ENCODE assay signal across 11 cellular contexts in the genomic region with DNA sequence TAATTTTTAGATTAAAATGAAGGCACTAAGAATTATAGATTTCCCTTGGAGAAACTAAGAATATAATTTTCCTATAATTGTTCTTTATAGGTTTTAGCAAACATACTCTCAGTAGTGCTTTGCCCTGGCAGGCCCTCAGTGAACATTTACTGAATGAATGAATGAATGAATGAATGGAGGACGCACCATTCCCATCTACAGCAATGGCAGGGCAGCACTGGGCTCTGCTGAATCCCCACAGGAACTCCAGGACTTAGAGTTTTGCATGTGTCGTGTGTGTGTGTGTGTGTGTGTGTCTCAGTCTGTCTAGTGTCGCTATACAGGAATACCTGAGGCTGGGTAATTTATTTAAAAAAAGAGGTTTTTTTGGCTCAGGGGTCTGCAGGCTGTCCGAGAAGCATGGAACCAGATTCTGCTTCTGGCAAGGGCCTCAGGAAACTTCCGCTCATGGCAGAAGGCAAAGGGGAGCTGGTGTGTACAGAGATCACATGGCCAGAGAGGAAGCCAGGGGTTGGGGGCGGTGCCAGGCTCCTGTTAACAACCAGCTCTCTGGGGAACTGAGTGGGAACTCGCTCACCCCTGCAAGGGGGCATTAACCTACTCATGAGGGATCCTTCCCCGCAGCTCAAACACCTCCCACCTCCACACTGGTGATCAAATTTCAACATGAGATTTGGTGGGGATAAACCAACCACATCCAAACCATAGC. TPM values are rescaled to one million over a fixed set of nuclear protein-coding genes. Genes with fewer than 3 reads are reported as not detected.
A peak's percentile ranks its signal among the peaks of the same experiment; 100 is the strongest.
DNase-seq lines count a peak whose midpoint lies in the region; ATAC-seq and TF ChIP-seq lines count a peak whose summit lies in the region.
"Had no signal": no experiment of that assay in that cellular context is flagged by ENCODE, and none has a peak within 500 bp of the region (broad histone marks: within the 10 kb centered on the region; RNA-seq: fewer than 3 reads in every experiment).

No MANE protein-coding gene starts in this region.

- no peak overlapping the region for H3K4me3 Mint-ChIP-seq in activated T-cell treated with anti-CD3 and anti-CD28 coated beads, Interleukin-2, amount 50 U/mL, for 4 hours
- H3K4me3 Mint-ChIP-seq in activated naive CD4-positive, alpha-beta T cell treated with anti-CD3 and anti-CD28 coated beads, Interleukin-2, amount 50 U/mL, for 24 hours: peak overlapping the region; percentile 39

- H3K4me2 ChIP-seq in neuronal stem cell (ENCODE audit: insufficient read depth, low read length, poor library complexity, severe bottlenecking): no peak overlapping the region

- peaks cover 31% of the 10 kb centered on the region for H3K36me3 Mint-ChIP-seq in activated T-cell treated with anti-CD3 and anti-CD28 coated beads, Interleukin-2, amount 50 U/mL, for 4 hours (ENCODE audit: insufficient read depth)
- peaks cover 8% of the 10 kb centered on the region for H3K36me3 Mint-ChIP-seq in activated naive CD4-positive, alpha-beta T cell treated with anti-CD3 and anti-CD28 coated beads, Interleukin-2, amount 50 U/mL, for 24 hours

- intact Hi-C loops in testis (cut with DNase I; ENCODE audit: low total_unique reads): no loop called here

- no peak overlapping the region for H2AFZ ChIP-seq in neuronal stem cell (ENCODE audit: low read length)

- no peak overlapping the region for H3K9ac ChIP-seq in neuronal stem cell (ENCODE audit: low read depth, low read length, poor library complexity)

- H4K91ac ChIP-seq in neuronal stem cell (ENCODE audit: low read depth, low read length, poor library complexity): no peak overlapping the region

- WGBS in neuronal stem cell (ENCODE audit: extremely low coverage in 2 of 2, insufficient read length in 2 of 2, insufficient replicate concordance in 1 of 2), 2 donors: no CpG with 5 or more reads among the region's 8 CpGs
- 67 to 77% methylated on average over 8 of the region's 8 CpGs for WGBS in testis, 2 donors

- no peak overlapping the region for H2AK5ac ChIP-seq in neuronal stem cell (ENCODE audit: low read depth, low read length)

- H3K4me1 ChIP-seq in neuronal stem cell (ENCODE audit: control insufficient read depth in 2 of 2, insufficient read depth in 1 of 2, low read depth in 1 of 2, low read length in 2 of 2): peaks cover 3 to 4% of the 10 kb centered on the region in 2 donors
- no peaks in the 10 kb centered on the region for H3K4me1 ChIP-seq in testis

- H2BK15ac ChIP-seq in neuronal stem cell (ENCODE audit: low read length): no peak overlapping the region

- TF ChIP-seq CTCF in testis (IDR thresholded peaks at IDR 0.05): no peak

- peak overlapping the region; percentile 94 for H3K27ac Mint-ChIP-seq in activated naive CD4-positive, alpha-beta T cell treated with anti-CD3 and anti-CD28 coated beads, Interleukin-2, amount 50 U/mL, for 24 hours

- H3K4ac ChIP-seq in neuronal stem cell (ENCODE audit: low read length): no peak overlapping the region

- peak overlapping the region; percentile 37 for H3K18ac ChIP-seq in neuronal stem cell (ENCODE audit: low read length)

- H3K27me3 ChIP-seq in neuronal stem cell (ENCODE audit: control insufficient read depth in 3 of 3, insufficient read depth in 3 of 3, low read depth in 1 of 3, low read length in 3 of 3) (no peaks in the 10 kb centered on the region), testis (no peaks in the 10 kb centered on the region)

- DNase-seq in activated T-cell treated with anti-CD3 and anti-CD28 coated beads, Interleukin-2, amount 50 U/mL, for 4 hours: no peak
- DNase-seq in activated T-cell treated with anti-CD3 and anti-CD28 coated beads for 4 hours: no peak
- no peak for DNase-seq in neuronal stem cell (ENCODE audit: low spot score)
- no peak for DNase-seq in testis
- no peak for DNase-seq in superior temporal gyrus (ENCODE audit: extremely low spot score)
- DNase-seq: GDM1, NCI-H2081 treated with DMSO at 0.1 percent for 48 hours, PC-3 had no signal

- H3K36me3 ChIP-seq in neuronal stem cell (replicated peaks in 1 of 2; ENCODE audit: control insufficient read depth in 2 of 2, insufficient read depth in 2 of 2, low read length in 2 of 2) (peaks cover 2 to 20% of the 10 kb centered on the region in 2 donors), testis (ENCODE audit: low read depth, missing control alignments) (no peaks in the 10 kb centered on the region)

- no peaks in the 10 kb centered on the region for H3K27me3 Mint-ChIP-seq in activated T-cell treated with anti-CD3 and anti-CD28 coated beads, Interleukin-2, amount 50 U/mL, for 4 hours (ENCODE audit: low read depth)
- H3K27me3 Mint-ChIP-seq in activated naive CD4-positive, alpha-beta T cell treated with anti-CD3 and anti-CD28 coated beads, Interleukin-2, amount 50 U/mL, for 24 hours: no peaks in the 10 kb centered on the region

- no peak overlapping the region for H3K14ac ChIP-seq in neuronal stem cell (ENCODE audit: low read length)

- peaks cover 37% of the 10 kb centered on the region for H3K4me1 Mint-ChIP-seq in activated T-cell treated with anti-CD3 and anti-CD28 coated beads, Interleukin-2, amount 50 U/mL, for 4 hours (ENCODE audit: low read depth)
- H3K4me1 Mint-ChIP-seq in activated naive CD4-positive, alpha-beta T cell treated with anti-CD3 and anti-CD28 coated beads, Interleukin-2, amount 50 U/mL, for 24 hours: peaks cover 50% of the 10 kb centered on the region

- H3K79me1 ChIP-seq in neuronal stem cell (ENCODE audit: low read depth, low read length): no peaks in the 10 kb centered on the region

- peak; percentile 61 to 68 for ATAC-seq in activated T-cell treated with anti-CD3 and anti-CD28 coated beads, Interleukin-2, amount 50 U/mL, for 4 hours
- ATAC-seq in HG02610 (IDR thresholded peaks at IDR 0.05; ENCODE audit: unreplicated experiment) (peak; percentile 51), HG03095 (IDR thresholded peaks at IDR 0.05; ENCODE audit: unreplicated experiment) (no peak)
- ATAC-seq: PC-3 had no signal

- H3K9me3 Mint-ChIP-seq in activated T-cell treated with anti-CD3 and anti-CD28 coated beads, Interleukin-2, amount 50 U/mL, for 4 hours: no peaks in the 10 kb centered on the region
- no peaks in the 10 kb centered on the region for H3K9me3 Mint-ChIP-seq in activated naive CD4-positive, alpha-beta T cell treated with anti-CD3 and anti-CD28 coated beads, Interleukin-2, amount 50 U/mL, for 24 hours

- no peak overlapping the region for H3K27ac ChIP-seq in neuronal stem cell (replicated peaks; ENCODE audit: low read length)
- no peak overlapping the region for H3K27ac ChIP-seq in testis

- H2BK12ac ChIP-seq in neuronal stem cell (ENCODE audit: low read length): no peak overlapping the region

- no peak overlapping the region for H4K8ac ChIP-seq in neuronal stem cell (ENCODE audit: low read depth, low read length)

- no peak for TF ChIP-seq POLR2A in testis (IDR thresholded peaks at IDR 0.05)

- H3K9me3 ChIP-seq in neuronal stem cell (replicated peaks in 1 of 2; ENCODE audit: control insufficient read depth in 2 of 2, insufficient read depth in 1 of 2, low read depth in 1 of 2, low read length in 2 of 2) (no peaks in the 10 kb centered on the region), testis (no peaks in the 10 kb centered on the region)

- no peak overlapping the region for H2BK120ac ChIP-seq in neuronal stem cell (ENCODE audit: low read depth, low read length)

- H3K4me3 ChIP-seq in neuronal stem cell (ENCODE audit: low read length in 2 of 2) (no peak overlapping the region), testis (no peak overlapping the region)

- H2BK5ac ChIP-seq in neuronal stem cell (ENCODE audit: low read length): no peak overlapping the region

- H3K23ac ChIP-seq in neuronal stem cell (ENCODE audit: low read depth, low read length, poor library complexity): no peak overlapping the region

RNA-seq across cellular contexts. Expression of a gene that starts 20.1 kb away (rescaled TPM):
- 10 to 100 TPM; 43.7 to 67.3 (median 49.4) TPM for total RNA-seq in activated T-cell treated with anti-CD3 and anti-CD28 coated beads, Interleukin-2, amount 50 U/mL, for 4 hours
- polyA plus RNA-seq in neuronal stem cell (2013, experiment 1 of 2): 24.1 TPM
- polyA plus RNA-seq in neuronal stem cell (2013, experiment 2 of 2): 25.1 TPM
- 10 to 100 TPM; 50.2 to 56.1 TPM for total RNA-seq in testis
- 44.5 TPM for polyA plus RNA-seq in testis (ENCODE audit: insufficient read depth, low read depth, low replicate concordance)
